In genomic region chr14:91953170-91953985, GRCh38 we compare ENCODE assay signal across 16 cellular contexts. TPM values are rescaled to one million over a fixed set of nuclear protein-coding genes. Genes with fewer than 3 reads are reported as not detected.
A peak's percentile ranks its signal among the peaks of the same experiment; 100 is the strongest.
DNase-seq lines count a peak whose midpoint lies in the region; ATAC-seq and TF ChIP-seq lines count a peak whose summit lies in the region.
"Had no signal": no experiment of that assay in that cellular context is flagged by ENCODE, and none has a peak within 500 bp of the region (broad histone marks: within the 10 kb centered on the region; RNA-seq: fewer than 3 reads in every experiment).

No MANE protein-coding gene starts in this region.

- no peaks in the 10 kb centered on the region for H3K9me3 ChIP-seq in GM23248 (ENCODE audit: low read depth)
- H3K9me3 ChIP-seq in ascending aorta, result no peaks in the 10 kb centered on the region
- no peaks in the 10 kb centered on the region for H3K9me3 ChIP-seq in parathyroid adenoma (ENCODE audit: control insufficient read depth, low read length)
- no peaks in the 10 kb centered on the region for H3K9me3 ChIP-seq in SK-N-SH

- H3K9me3 Mint-ChIP-seq in stimulated activated effector memory CD8-positive, alpha-beta T cell treated with anti-CD3 and anti-CD28 coated beads, Interleukin-12 subunit alpha, Interleukin-12 subunit beta, amount 100 ng/mL, for 72 hours, result no peaks in the 10 kb centered on the region
- no peaks in the 10 kb centered on the region for H3K9me3 Mint-ChIP-seq in T-helper 2 cell treated with Interferon-gamma antibody and Interleukin-4, amounts not matched to agents 5 μg/mL and 100 μg/mL, for 36 hours
- H3K9me3 Mint-ChIP-seq: CD4-positive, alpha-beta memory T cell had no signal

- TF ChIP-seq RAD21 in SK-N-SH (IDR thresholded peaks at IDR 0.05; ENCODE audit: low read length), result no peak

- H3K4me1 Mint-ChIP-seq in stimulated activated effector memory CD8-positive, alpha-beta T cell treated with anti-CD3 and anti-CD28 coated beads, Interleukin-12 subunit alpha, Interleukin-12 subunit beta, amount 100 ng/mL, for 72 hours, result no peaks in the 10 kb centered on the region
- H3K4me1 Mint-ChIP-seq in T-helper 2 cell treated with Interferon-gamma antibody and Interleukin-4, amounts not matched to agents 5 μg/mL and 100 μg/mL, for 36 hours (ENCODE audit: low read depth), result no peaks in the 10 kb centered on the region

- DNase-seq in GM23248 (peak; percentile 41), ascending aorta (ENCODE audit: low spot score in 2 of 2) (peak in 1 of 2 donors; percentile 15), fibroblast of mammary gland (ENCODE audit: low read depth) (peak; percentile 28), SK-N-SH (no peak), NCI-H82 treated with DMSO at 0.1 percent for 48 hours (lab: John Stamatoyannopoulos, UW; ENCODE audit: unreplicated experiment) (no peak)
- no peak for DNase-seq in stimulated activated effector memory CD8-positive, alpha-beta T cell treated with anti-CD3 and anti-CD28 coated beads, Interleukin-12 subunit alpha, Interleukin-12 subunit beta, amount 100 ng/mL, for 72 hours (ENCODE audit: low spot score in 2 of 2)
- DNase-seq in T-helper 2 cell treated with Interferon-gamma antibody and Interleukin-4, amounts not matched to agents 5 μg/mL and 100 μg/mL, for 36 hours (ENCODE audit: low spot score), result no peak
- DNase-seq: CD4-positive, alpha-beta memory T cell; DMS79; H7; NCI-H1105; NCI-H1694 treated with DMSO at 0.1 percent for 48 hours; NCI-H345; NCI-H526; SHP77 had no signal

- no peak overlapping the region for H3K9ac ChIP-seq in GM23248
- H3K9ac ChIP-seq in parathyroid adenoma, result no peak overlapping the region
- H3K9ac ChIP-seq in SK-N-SH, result no peak overlapping the region

- 67 to 69% methylated on average over 8 of the region's 8 CpGs for WGBS in GM23248 (ENCODE audit: low coverage in 1 of 2, low lambda C conversion rate in 2 of 2, missing lambda C conversion rate in 2 of 2), 2 experiments
- 71% methylated on average over 8 of the region's 8 CpGs for WGBS in SK-N-SH (ENCODE audit: low lambda C conversion rate)

- intact Hi-C loops in ascending aorta (cut with DNase I), result no loop called here

- ATAC-seq in stimulated activated effector memory CD8-positive, alpha-beta T cell treated with anti-CD3 and anti-CD28 coated beads, Interleukin-12 subunit alpha, Interleukin-12 subunit beta, amount 100 ng/mL, for 72 hours, result no peak

- POLR2A ChIA-PET in SK-N-SH (lab: Yijun Ruan, JAX), result no interaction called here

- in situ Hi-C loops in GM23248 (cut with MboI), result no loop called here

- H3K4me3 ChIP-seq in GM23248 (no peak overlapping the region), ascending aorta (no peak overlapping the region), fibroblast of mammary gland (ENCODE audit: control insufficient read depth, low read depth, low read length) (no peak overlapping the region), parathyroid adenoma (ENCODE audit: low read depth, low read length) (no peak overlapping the region), SK-N-SH (ENCODE audit: low read depth in 2 of 2, low read length in 1 of 2) (no peak overlapping the region)

- H3K79me2 ChIP-seq in GM23248 (ENCODE audit: insufficient read depth) (no peaks in the 10 kb centered on the region), parathyroid adenoma (no peaks in the 10 kb centered on the region), SK-N-SH (ENCODE audit: insufficient read depth) (no peaks in the 10 kb centered on the region)

- H3K4me1 ChIP-seq in GM23248 (ENCODE audit: insufficient read depth) (no peaks in the 10 kb centered on the region), ascending aorta (peaks cover 0 to 8% of the 10 kb centered on the region in 2 donors), parathyroid adenoma (no peaks in the 10 kb centered on the region), SK-N-SH (ENCODE audit: control insufficient read depth in 1 of 2, insufficient read depth in 2 of 2, low read depth in 1 of 2, low read length in 1 of 2) (no peaks in the 10 kb centered on the region)

- TF ChIP-seq CTCF in ascending aorta (IDR thresholded peaks at IDR 0.05), result no peak
- no peak for TF ChIP-seq CTCF in fibroblast of mammary gland (conservative IDR thresholded peaks at IDR 0.05; ENCODE audit: control insufficient read depth, insufficient read depth, low read depth, low read length)
- no peak for TF ChIP-seq CTCF in parathyroid adenoma (IDR thresholded peaks at IDR 0.05)
- no peak for TF ChIP-seq CTCF in SK-N-SH (IDR thresholded peaks at IDR 0.05)

- H3K36me3 ChIP-seq in GM23248 (ENCODE audit: low read depth) (no peaks in the 10 kb centered on the region), ascending aorta (no peaks in the 10 kb centered on the region), parathyroid adenoma (ENCODE audit: control insufficient read depth, insufficient read depth, low read length) (no peaks in the 10 kb centered on the region), SK-N-SH (replicated peaks in 1 of 2; ENCODE audit: control insufficient read depth in 1 of 2, insufficient read depth in 2 of 2, low read length in 1 of 2) (no peaks in the 10 kb centered on the region)

- no peak for TF ChIP-seq EP300 in SK-N-SH (IDR thresholded peaks at IDR 0.05; ENCODE audit: borderline replicate concordance in 1 of 2, low read depth in 1 of 2, low read length in 1 of 2)

- no peak overlapping the region for H3K27ac Mint-ChIP-seq in stimulated activated effector memory CD8-positive, alpha-beta T cell treated with anti-CD3 and anti-CD28 coated beads, Interleukin-12 subunit alpha, Interleukin-12 subunit beta, amount 100 ng/mL, for 72 hours
- H3K27ac Mint-ChIP-seq in T-helper 2 cell treated with Interferon-gamma antibody and Interleukin-4, amounts not matched to agents 5 μg/mL and 100 μg/mL, for 36 hours, result no peak overlapping the region
- H3K27ac Mint-ChIP-seq: CD4-positive, alpha-beta memory T cell had no signal

- CTCF ChIA-PET in SK-N-SH (lab: Yijun Ruan, JAX), result no interaction called here

- H3F3A ChIP-seq in GM23248 (ENCODE audit: insufficient read depth) (peaks cover 5% of the 10 kb centered on the region; the same call in 1 of the 2 replicates), SK-N-SH (replicated peaks; ENCODE audit: insufficient read depth) (peaks cover 7% of the 10 kb centered on the region)

- no peak overlapping the region for H3K27ac ChIP-seq in GM23248
- H3K27ac ChIP-seq in ascending aorta, result peak overlapping the region; percentile 58 to 69
- no peak overlapping the region for H3K27ac ChIP-seq in parathyroid adenoma
- H3K27ac ChIP-seq in SK-N-SH (ENCODE audit: low read depth in 2 of 2, low read length in 1 of 2), result no peak overlapping the region

- H3K27me3 ChIP-seq in GM23248 (replicated peaks; ENCODE audit: insufficient read depth) (no peaks in the 10 kb centered on the region), ascending aorta (no peaks in the 10 kb centered on the region), parathyroid adenoma (ENCODE audit: control insufficient read depth, insufficient read depth, low read length) (no peaks in the 10 kb centered on the region), SK-N-SH (ENCODE audit: insufficient read depth) (no peaks in the 10 kb centered on the region)

- H4K20me1 ChIP-seq in GM23248 (ENCODE audit: insufficient read depth) (no peaks in the 10 kb centered on the region), SK-N-SH (ENCODE audit: insufficient read depth) (no peaks in the 10 kb centered on the region)

- H3K4me3 Mint-ChIP-seq in stimulated activated effector memory CD8-positive, alpha-beta T cell treated with anti-CD3 and anti-CD28 coated beads, Interleukin-12 subunit alpha, Interleukin-12 subunit beta, amount 100 ng/mL, for 72 hours, result no peak overlapping the region
- no peak overlapping the region for H3K4me3 Mint-ChIP-seq in T-helper 2 cell treated with Interferon-gamma antibody and Interleukin-4, amounts not matched to agents 5 μg/mL and 100 μg/mL, for 36 hours
- H3K4me3 Mint-ChIP-seq: CD4-positive, alpha-beta memory T cell had no signal

- H3K36me3 Mint-ChIP-seq in stimulated activated effector memory CD8-positive, alpha-beta T cell treated with anti-CD3 and anti-CD28 coated beads, Interleukin-12 subunit alpha, Interleukin-12 subunit beta, amount 100 ng/mL, for 72 hours, result no peaks in the 10 kb centered on the region
- no peaks in the 10 kb centered on the region for H3K36me3 Mint-ChIP-seq in T-helper 2 cell treated with Interferon-gamma antibody and Interleukin-4, amounts not matched to agents 5 μg/mL and 100 μg/mL, for 36 hours (ENCODE audit: low read depth)
- H3K36me3 Mint-ChIP-seq: CD4-positive, alpha-beta memory T cell had no signal

- no peak overlapping the region for H3K4me2 ChIP-seq in GM23248 (ENCODE audit: unreplicated experiment)
- no peak overlapping the region for H3K4me2 ChIP-seq in parathyroid adenoma (ENCODE audit: low read length)
- H3K4me2 ChIP-seq in SK-N-SH, result no peak overlapping the region

- peaks cover 14% of the 10 kb centered on the region for H3K27me3 Mint-ChIP-seq in T-helper 2 cell treated with Interferon-gamma antibody and Interleukin-4, amounts not matched to agents 5 μg/mL and 100 μg/mL, for 36 hours (ENCODE audit: low read depth)

- no peak overlapping the region for H2AFZ ChIP-seq in GM23248
- peak overlapping the region; percentile 28 for H2AFZ ChIP-seq in parathyroid adenoma
- H2AFZ ChIP-seq in SK-N-SH (ENCODE audit: low read depth), result no peak overlapping the region

- H3K9me2 ChIP-seq in GM23248 (ENCODE audit: insufficient read depth), result no peaks in the 10 kb centered on the region
- no peaks in the 10 kb centered on the region for H3K9me2 ChIP-seq in SK-N-SH

TF ChIP-seq in SK-N-SH, 30 proteins besides CTCF, POLR2A, EP300 and RAD21:
- TF ChIP-seq MEF2A (IDR thresholded peaks at IDR 0.05; ENCODE audit: borderline replicate concordance, low read depth) (no peak), CHD2 (IDR thresholded peaks at IDR 0.05; ENCODE audit: low read length, partially characterized antibody) (no peak), FOSL2 (IDR thresholded peaks at IDR 0.05; ENCODE audit: borderline replicate concordance, low read depth) (no peak), SIN3A (IDR thresholded peaks at IDR 0.05; ENCODE audit: borderline replicate concordance, low read depth, low read length) (no peak), GABPA (IDR thresholded peaks at IDR 0.05; ENCODE audit: low read depth) (no peak)

RNA-seq across cellular contexts. Expression of gene FBLN5, which starts 5.9 kb away (rescaled TPM):
- 234 TPM in 2 replicates for total RNA-seq in GM23248 (2014; rRNA removed; shearing (Covaris generic))
- 756 and 767 TPM in 2 replicates for polyA plus RNA-seq in GM23248 (2016; fragmentation: Nextera tagmentation; extraction: Ambion mirVana)
- 280 TPM for total RNA-seq in ascending aorta
- 36.7 and 39.8 TPM in 2 replicates for polyA plus RNA-seq in SK-N-SH (2012; rRNA removed)
- polyA plus RNA-seq in SK-N-SH (2012; cell fraction: cytosol; rRNA removed), result 39.8 and 41.0 TPM in 2 replicates
- 35.2 and 35.3 TPM in 2 replicates for polyA plus RNA-seq in SK-N-SH (2012; cell fraction: nucleus; rRNA removed)

Comparison
In these comparisons a context has a peak if more than half of its experiments do, and no peak if none do; other contexts are left out.
1. DNase-seq: peak in GM23248 (single experiment) and fibroblast of mammary gland (single experiment); none in stimulated activated effector memory CD8-positive, alpha-beta T cell treated with anti-CD3 and anti-CD28 coated beads, Interleukin-12 subunit alpha, Interleukin-12 subunit beta, amount 100 ng/mL, for 72 hours (0 of 2), T-helper 2 cell treated with Interferon-gamma antibody and Interleukin-4, amounts not matched to agents 5 μg/mL and 100 μg/mL, for 36 hours (single experiment), SK-N-SH (single experiment) and NCI-H82 treated with DMSO at 0.1 percent for 48 hours (single experiment).
2. H3K27ac ChIP-seq: peak in ascending aorta (2 of 2); none in GM23248 (single experiment), parathyroid adenoma (single experiment) and SK-N-SH (0 of 2).